ENCODE assay signal across 18 cellular contexts in the genomic region with DNA sequence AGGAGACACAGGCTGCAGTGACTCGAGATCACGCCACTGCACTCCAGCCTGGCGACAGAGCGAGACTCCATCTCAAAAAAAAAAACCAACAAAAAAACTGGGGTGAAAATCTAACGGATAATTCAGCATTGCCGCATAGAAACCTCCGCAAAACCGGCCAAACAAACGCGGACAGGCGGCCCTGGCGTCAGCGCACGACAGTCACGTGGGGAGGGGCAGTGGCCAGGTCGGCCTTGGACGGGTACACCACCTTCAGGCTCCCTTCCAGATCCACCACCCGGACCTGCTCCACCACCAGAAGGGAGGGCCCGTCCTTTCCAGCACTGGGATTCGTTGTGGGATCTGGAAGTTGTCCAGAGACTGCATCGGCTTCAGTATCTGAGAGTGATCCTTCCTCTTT. TPM values are rescaled to one million over a fixed set of nuclear protein-coding genes. Genes with fewer than 3 reads are reported as not detected.
DNase-seq lines count a peak whose midpoint lies in the region; ATAC-seq and TF ChIP-seq lines count a peak whose summit lies in the region.
"Had no signal": no experiment of that assay in that cellular context is flagged by ENCODE, and none has a peak within 500 bp of the region (broad histone marks: within the 10 kb centered on the region; RNA-seq: fewer than 3 reads in every experiment).

No MANE protein-coding gene starts in this region.

- CTCF ChIA-PET in CD8-positive, alpha-beta memory T cell (lab: Charles Lee): no interaction called here

- H3K9me3 Mint-ChIP-seq in endodermal cell: no peaks in the 10 kb centered on the region
- H3K9me3 Mint-ChIP-seq in CD8-positive, alpha-beta memory T cell: no peaks in the 10 kb centered on the region
- H3K9me3 Mint-ChIP-seq: CD14-positive monocyte; CD8-positive, alpha-beta T cell; HFFc6; IgD-negative memory B cell had no signal

- TF ChIP-seq CTCF in left ventricle myocardium inferior (IDR thresholded peaks at IDR 0.05; ENCODE audit: borderline replicate concordance): no peak
- no peak for TF ChIP-seq CTCF in LNCaP clone FGC (IDR thresholded peaks at IDR 0.05; ENCODE audit: control insufficient read depth, extremely low read depth, insufficient read depth)
- TF ChIP-seq CTCF in endodermal cell (conservative IDR thresholded peaks at IDR 0.05): no peak
- TF ChIP-seq CTCF in prostate gland (IDR thresholded peaks at IDR 0.05): no peak

- POLR2A ChIA-PET in CD8-positive, alpha-beta memory T cell (lab: Charles Lee): no interaction called here

- 96 to 97% methylated on average over 19 to 21 of the region's 21 CpGs for WGBS in endodermal cell (ENCODE audit: insufficient coverage in 1 of 2, insufficient read length in 1 of 2), 2 experiments
- 71% methylated on average over 21 of the region's 21 CpGs for WGBS in prostate gland

- no peak overlapping the region for H3K9ac ChIP-seq in endodermal cell (ENCODE audit: extremely low read depth, low read length, poor library complexity, severe bottlenecking)

- H3K27ac ChIP-seq in left ventricle myocardium inferior (replicated peaks) (no peak overlapping the region), endodermal cell (ENCODE audit: low read depth, low read length) (no peak overlapping the region), prostate gland (no peak overlapping the region)
- no peak overlapping the region for H3K27ac ChIP-seq in CD8-positive, alpha-beta memory T cell (ENCODE audit: low read depth, low read length)

- no peak overlapping the region for H3K4me3 ChIP-seq in left ventricle myocardium inferior
- H3K4me3 ChIP-seq in LNCaP clone FGC (ENCODE audit: low read depth, low read length): 0 out of 2 replicates have a peak overlapping the region, but pooled peaks have one; percentile 21
- no peak overlapping the region for H3K4me3 ChIP-seq in endodermal cell (ENCODE audit: low read length)
- H3K4me3 ChIP-seq in prostate gland: no peak overlapping the region
- H3K4me3 ChIP-seq in CD8-positive, alpha-beta memory T cell (ENCODE audit: low read length): no peak overlapping the region

- H3K9me3 ChIP-seq in left ventricle myocardium inferior (replicated peaks): no peaks in the 10 kb centered on the region
- H3K9me3 ChIP-seq in endodermal cell (ENCODE audit: control insufficient read depth, low read length): no peaks in the 10 kb centered on the region
- no peaks in the 10 kb centered on the region for H3K9me3 ChIP-seq in prostate gland
- H3K9me3 ChIP-seq in CD8-positive, alpha-beta memory T cell (ENCODE audit: low read length): no peaks in the 10 kb centered on the region
- H3K9me3 ChIP-seq: Caco-2 had no signal

- peaks cover 65% of the 10 kb centered on the region for H3K36me3 Mint-ChIP-seq in endodermal cell (ENCODE audit: low read depth)
- H3K36me3 Mint-ChIP-seq in CD8-positive, alpha-beta memory T cell: peaks cover 7 to 73% (median 13%) of the 10 kb centered on the region in 3 donors

- H3K36me3 ChIP-seq in left ventricle myocardium inferior: peaks cover 73% of the 10 kb centered on the region
- H3K36me3 ChIP-seq in endodermal cell (ENCODE audit: control insufficient read depth, insufficient read depth, low read length): peaks cover 67% of the 10 kb centered on the region
- peaks cover 0 to 22% of the 10 kb centered on the region in 2 donors for H3K36me3 ChIP-seq in prostate gland
- peaks cover 32% of the 10 kb centered on the region for H3K36me3 ChIP-seq in CD8-positive, alpha-beta memory T cell (ENCODE audit: insufficient read depth, low read length)

- H3K27me3 Mint-ChIP-seq in endodermal cell (ENCODE audit: insufficient read depth): no peaks in the 10 kb centered on the region
- H3K27me3 Mint-ChIP-seq in CD8-positive, alpha-beta memory T cell: no peaks in the 10 kb centered on the region
- H3K27me3 Mint-ChIP-seq: IgD-negative memory B cell had no signal

- H3K4me1 Mint-ChIP-seq in endodermal cell: no peaks in the 10 kb centered on the region
- peaks cover 0 to 1% (median under 1%) of the 10 kb centered on the region in 3 donors for H3K4me1 Mint-ChIP-seq in CD8-positive, alpha-beta memory T cell

- H3K4me1 ChIP-seq in left ventricle myocardium inferior (peaks cover 11% of the 10 kb centered on the region), endodermal cell (ENCODE audit: control insufficient read depth, insufficient read depth, low read length) (no peaks in the 10 kb centered on the region), prostate gland (replicated peaks) (peaks cover 3% of the 10 kb centered on the region)
- no peaks in the 10 kb centered on the region for H3K4me1 ChIP-seq in CD8-positive, alpha-beta memory T cell (ENCODE audit: insufficient read depth, low read length)

- H3K27me3 ChIP-seq in left ventricle myocardium inferior (ENCODE audit: low read depth) (no peaks in the 10 kb centered on the region), endodermal cell (ENCODE audit: control insufficient read depth, insufficient read depth, low read length, poor library complexity, severe bottlenecking) (no peaks in the 10 kb centered on the region), prostate gland (replicated peaks; ENCODE audit: insufficient read depth) (no peaks in the 10 kb centered on the region)
- H3K27me3 ChIP-seq in CD8-positive, alpha-beta memory T cell (ENCODE audit: insufficient read depth, low read length, poor library complexity, severe bottlenecking): no peaks in the 10 kb centered on the region

- intact Hi-C loops in left ventricle myocardium superior (cut with micrococcal nuclease): no loop called here
- intact Hi-C loops in left ventricle myocardium inferior (cut with micrococcal nuclease): no loop called here
- intact Hi-C loops in prostate gland (cut with DNase I): no loop called here

- no peak overlapping the region for H3K4me3 Mint-ChIP-seq in endodermal cell
- H3K4me3 Mint-ChIP-seq in CD8-positive, alpha-beta memory T cell: no peak overlapping the region
- H3K4me3 Mint-ChIP-seq: CD14-positive monocyte; CD8-positive, alpha-beta T cell; HFFc6; IgD-negative memory B cell had no signal

- no peak for TF ChIP-seq POLR2A in prostate gland (IDR thresholded peaks at IDR 0.05)

- DNase-seq in left ventricle myocardium superior: peak; percentile 12
- DNase-seq in left ventricle myocardium inferior: no peak
- DNase-seq in LNCaP clone FGC (ENCODE audit: low read depth): peak; percentile 96
- DNase-seq in endodermal cell: peak; percentile 30
- peak; percentile 72 for DNase-seq in prostate gland (ENCODE audit: low spot score)
- DNase-seq in activated CD8-positive, alpha-beta memory T cell treated with anti-CD3 and anti-CD28 coated beads, Interleukin-2, amount 50 U/mL, for 48 hours: no peak
- DNase-seq in NOMO-1 (lab: John Stamatoyannopoulos, UW; ENCODE audit: unreplicated experiment in 2 of 2): no peak
- DNase-seq in CD8-positive, alpha-beta memory T cell: no peak
- DNase-seq: ACHN; Caco-2; CD8-positive, alpha-beta T cell; HFFc6; KG1 had no signal

- no peak for ATAC-seq in left ventricle myocardium superior
- ATAC-seq: CD8-positive, alpha-beta T cell; HCT116 had no signal

- H3K27ac Mint-ChIP-seq in endodermal cell: no peak overlapping the region
- H3K27ac Mint-ChIP-seq in CD8-positive, alpha-beta memory T cell: no peak overlapping the region
- H3K27ac Mint-ChIP-seq: CD8-positive, alpha-beta T cell; HFFc6 had no signal

RNA-seq across cellular contexts. Expression of a gene that starts 8.4 kb away (rescaled TPM):
- total RNA-seq in left ventricle myocardium superior: 15.3 TPM
- 13.9 TPM for total RNA-seq in left ventricle myocardium inferior
- 10 to 100 TPM; 11.1 to 15.0 TPM for total RNA-seq in endodermal cell
- 8.3 TPM for polyA plus RNA-seq in endodermal cell (2013, experiment 1 of 2)
- 6.1 TPM for polyA plus RNA-seq in endodermal cell (2013, experiment 2 of 2)
- total RNA-seq in prostate gland: 100 to 1,000 TPM in 1 of 2 donors, 10 to 100 TPM in 1; 17.7 to 148 TPM
- 1 to 10 TPM in 1 of 2 experiments, under 1 TPM in 1; 0.80 to 1.6 TPM for total RNA-seq in CD8-positive, alpha-beta memory T cell
- polyA plus RNA-seq in CD8-positive, alpha-beta memory T cell: 1.1 TPM
- polyA plus RNA-seq: IgD-negative memory B cell had no signal

RNA-seq across cellular contexts. Expression of a gene that starts 15.4 kb away (rescaled TPM):
- total RNA-seq in left ventricle myocardium superior: 57.5 TPM
- total RNA-seq in left ventricle myocardium inferior: 58.2 TPM
- 10 to 100 TPM; 49.9 to 59.7 TPM for total RNA-seq in endodermal cell
- 33.6 TPM for polyA plus RNA-seq in endodermal cell (2013, experiment 1 of 2)
- polyA plus RNA-seq in endodermal cell (2013, experiment 2 of 2): 31.0 TPM
- 10 to 100 TPM; 42.4 to 53.8 TPM for total RNA-seq in prostate gland
- 10 to 100 TPM; 42.6 to 50.5 TPM for total RNA-seq in CD8-positive, alpha-beta memory T cell
- 36.9 TPM for polyA plus RNA-seq in CD8-positive, alpha-beta memory T cell

RNA-seq across cellular contexts. Expression of a gene that starts 28.7 kb away (rescaled TPM):
- not detected for total RNA-seq in left ventricle myocardium superior
- total RNA-seq in left ventricle myocardium inferior: 0.08 TPM
- total RNA-seq in endodermal cell: not detected
- not detected for polyA plus RNA-seq in endodermal cell (2013, experiment 1 of 2)
- not detected for polyA plus RNA-seq in endodermal cell (2013, experiment 2 of 2)
- under 1 TPM in 1 of 2 donors, not detected in 1; 0.97 TPM for total RNA-seq in prostate gland
- not detected for total RNA-seq in CD8-positive, alpha-beta memory T cell
- not detected for polyA plus RNA-seq in CD8-positive, alpha-beta memory T cell
- total RNA-seq: Caco-2; CD8-positive, alpha-beta T cell; H1; HFFc6 had no signal
- polyA plus RNA-seq: BJ, CD14-positive monocyte, IgD-negative memory B cell had no signal

Comparison
In these comparisons a context has a peak if more than half of its experiments do, and no peak if none do; other contexts are left out.
1. DNase-seq: peak in left ventricle myocardium superior (single experiment), LNCaP clone FGC (single experiment), endodermal cell (single experiment) and prostate gland (single experiment); none in left ventricle myocardium inferior (single experiment), activated CD8-positive, alpha-beta memory T cell treated with anti-CD3 and anti-CD28 coated beads, Interleukin-2, amount 50 U/mL, for 48 hours (single experiment), NOMO-1 (0 of 2) and CD8-positive, alpha-beta memory T cell (0 of 5).